ENCODE assay signal across 10 cellular contexts in genomic region chr19:48481191-48481500, GRCh38. TPM values are rescaled to one million over a fixed set of nuclear protein-coding genes. Genes with fewer than 3 reads are reported as not detected.
DNase-seq lines count a peak whose midpoint lies in the region; ATAC-seq and TF ChIP-seq lines count a peak whose summit lies in the region.
"Had no signal": no experiment of that assay in that cellular context is flagged by ENCODE, and none has a peak within 500 bp of the region (broad histone marks: within the 10 kb centered on the region; RNA-seq: fewer than 3 reads in every experiment).

No MANE protein-coding gene starts in this region.

- H2BK12ac ChIP-seq in neuronal stem cell (ENCODE audit: low read length) = no peak overlapping the region

- H4K20me1 ChIP-seq in IMR-90 (ENCODE audit: insufficient read depth, low read length) (peaks cover 21% of the 10 kb centered on the region), OCI-LY7 (ENCODE audit: insufficient read depth, low read length) (no peaks in the 10 kb centered on the region)

- peak overlapping the region; percentile 11 for H2AK9ac ChIP-seq in IMR-90 (replicated peaks; ENCODE audit: low read depth, low read length, poor library complexity)

- DNase-seq in AG08396 (ENCODE audit: low spot score) (peak; percentile 58), IMR-90 (peak; percentile 30), neuronal stem cell (ENCODE audit: low spot score) (no peak), anterior cingulate cortex (lab: John Stamatoyannopoulos, UW) (no peak), inferior parietal cortex (ENCODE audit: extremely low spot score) (no peak), OCI-LY7 (ENCODE audit: low spot score) (no peak), NCI-H1436 treated with DMSO at 0.1 percent for 48 hours (lab: John Stamatoyannopoulos, UW) (no peak)
- no peak for DNase-seq in effector memory CD4-positive, alpha-beta T cell
- DNase-seq: GOT3, mesendoderm had no signal

- POLR2A ChIA-PET in IMR-90 (lab: Charles Lee; ENCODE audit: unreplicated experiment) = no interaction called here
- POLR2A ChIA-PET in OCI-LY7 (lab: Charles Lee) = no interaction called here

- no peak overlapping the region for H3K9ac ChIP-seq in IMR-90 (ENCODE audit: low read depth, low read length)
- peak overlapping the region; percentile 70 for H3K9ac ChIP-seq in neuronal stem cell (ENCODE audit: low read depth, low read length, poor library complexity)

- no CpG with 5 or more reads among the region's 11 CpGs for WGBS in IMR-90 (ENCODE audit: extremely low coverage in 2 of 2, insufficient read length in 1 of 2), 2 experiments
- WGBS in neuronal stem cell (ENCODE audit: extremely low coverage in 2 of 2, insufficient read length in 2 of 2, insufficient replicate concordance in 1 of 2), 2 donors = no CpG with 5 or more reads among the region's 11 CpGs

- in situ Hi-C loops in IMR-90 (cut with MboI; ENCODE audit: low sequenced_read_pairs) = no loop called here

- no peak overlapping the region; the same call in 1 of the 2 replicates for H4K5ac ChIP-seq in IMR-90 (ENCODE audit: low read depth, low read length)

- H3K36me3 ChIP-seq in IMR-90 (ENCODE audit: control insufficient read depth, insufficient read depth, low read length) = peaks cover 28% of the 10 kb centered on the region
- peaks cover 3% of the 10 kb centered on the region for H3K36me3 ChIP-seq in effector memory CD4-positive, alpha-beta T cell (ENCODE audit: control insufficient read depth, insufficient read depth, low read length)
- peaks cover 33 to 71% of the 10 kb centered on the region in 2 donors for H3K36me3 ChIP-seq in neuronal stem cell (replicated peaks in 1 of 2; ENCODE audit: control insufficient read depth in 2 of 2, insufficient read depth in 2 of 2, low read length in 2 of 2)
- H3K36me3 ChIP-seq in OCI-LY7 (ENCODE audit: insufficient read depth, low read length) = peaks cover 29% of the 10 kb centered on the region

- H2AK5ac ChIP-seq in IMR-90 (ENCODE audit: low read depth, low read length) = peak overlapping the region; percentile 64
- no peak overlapping the region for H2AK5ac ChIP-seq in neuronal stem cell (ENCODE audit: low read depth, low read length)

- H3K9me3 ChIP-seq in IMR-90 (ENCODE audit: control insufficient read depth, insufficient read depth, low read length) (no peaks in the 10 kb centered on the region), neuronal stem cell (replicated peaks in 1 of 2; ENCODE audit: control insufficient read depth in 2 of 2, insufficient read depth in 1 of 2, low read depth in 1 of 2, low read length in 2 of 2) (no peaks in the 10 kb centered on the region), OCI-LY7 (ENCODE audit: low read length) (no peaks in the 10 kb centered on the region)
- no peaks in the 10 kb centered on the region for H3K9me3 ChIP-seq in effector memory CD4-positive, alpha-beta T cell (ENCODE audit: control insufficient read depth, low read length)

- CTCF ChIA-PET in IMR-90 (lab: Yijun Ruan, JAX) = interaction anchor here (0.6 to 1.7 kb wide), 3 partner anchors 8 to 162 kb away, joined by 3 to 7 read pairs (median 3); no protein-coding TSS in a partner anchor
- CTCF ChIA-PET in OCI-LY7 (lab: Charles Lee; ENCODE audit: unreplicated experiment) = no interaction called here

- H3K79me1 ChIP-seq in IMR-90 (ENCODE audit: low read depth in 1 of 2, low read length in 2 of 2) = peaks cover 0 to 6% of the 10 kb centered on the region in 2 experiments; a peak in 1 of 4 replicates
- H3K79me1 ChIP-seq in neuronal stem cell (ENCODE audit: low read depth, low read length) = peaks cover 3% of the 10 kb centered on the region

- H3K4me3 ChIP-seq in IMR-90 (ENCODE audit: insufficient read depth, low read depth, low read length) (no peak overlapping the region), neuronal stem cell (ENCODE audit: low read length in 2 of 2) (no peak overlapping the region), OCI-LY7 (ENCODE audit: low read depth, low read length, poor library complexity, severe bottlenecking) (no peak overlapping the region)
- H3K4me3 ChIP-seq in effector memory CD4-positive, alpha-beta T cell (ENCODE audit: insufficient read depth, low read depth, low read length, poor library complexity, severe bottlenecking) = peak overlapping the region; percentile 63

- H3K27me3 ChIP-seq in IMR-90 (ENCODE audit: control insufficient read depth, insufficient read depth, low read length) = no peaks in the 10 kb centered on the region
- H3K27me3 ChIP-seq in effector memory CD4-positive, alpha-beta T cell (replicated peaks; ENCODE audit: control insufficient read depth, insufficient read depth, low read length, poor library complexity, severe bottlenecking) = no peaks in the 10 kb centered on the region
- no peaks in the 10 kb centered on the region for H3K27me3 ChIP-seq in neuronal stem cell (ENCODE audit: control insufficient read depth in 3 of 3, insufficient read depth in 3 of 3, low read depth in 1 of 3, low read length in 3 of 3)

- no peak overlapping the region for H2BK5ac ChIP-seq in IMR-90 (ENCODE audit: low read depth, low read length, poor library complexity, severe bottlenecking)
- peak overlapping the region; percentile 22 for H2BK5ac ChIP-seq in neuronal stem cell (ENCODE audit: low read length)

- H4K8ac ChIP-seq in IMR-90 (ENCODE audit: low read depth in 2 of 2, low read length in 2 of 2) (peak overlapping the region in 1 of 2 experiments; percentile 84; a peak in 1 of 4 replicates), neuronal stem cell (ENCODE audit: low read depth, low read length) (no peak overlapping the region)

- H3K4ac ChIP-seq in IMR-90 (ENCODE audit: low read depth, low read length) (peak overlapping the region; percentile 64; the same call in 1 of the 2 replicates), neuronal stem cell (ENCODE audit: low read length) (no peak overlapping the region)

- H3K23ac ChIP-seq in IMR-90 (ENCODE audit: low read depth, low read length) (0 out of 2 replicates have a peak overlapping the region, but pooled peaks have one; percentile 15), neuronal stem cell (ENCODE audit: low read depth, low read length, poor library complexity) (peak overlapping the region; percentile 65)

- no peak overlapping the region for H4K91ac ChIP-seq in IMR-90 (ENCODE audit: insufficient read depth, low read depth, low read length)
- no peak overlapping the region for H4K91ac ChIP-seq in neuronal stem cell (ENCODE audit: low read depth, low read length, poor library complexity)

- intact Hi-C loops in IMR-90 (cut with micrococcal nuclease) = no loop called here
- intact Hi-C loops in OCI-LY7 (cut with micrococcal nuclease; ENCODE audit: unreplicated experiment) = no loop called here

- no peak overlapping the region for H3K18ac ChIP-seq in IMR-90 (ENCODE audit: low read depth, low read length)
- H3K18ac ChIP-seq in neuronal stem cell (ENCODE audit: low read length) = peak overlapping the region; percentile 17

- H3K9me1 ChIP-seq in IMR-90 (ENCODE audit: insufficient read depth, low read length) = peaks cover 12% of the 10 kb centered on the region

- no peak for ATAC-seq in IMR-90 (ENCODE audit: low read depth)

- TF ChIP-seq POLR2A in IMR-90 (IDR thresholded peaks at IDR 0.05; ENCODE audit: low read depth, low read length) = no peak; the same call in 1 of the 2 replicates

- H3K14ac ChIP-seq in IMR-90 (replicated peaks; ENCODE audit: low read depth, low read length) (no peak overlapping the region), neuronal stem cell (ENCODE audit: low read length) (peak overlapping the region; percentile 3)

- H2BK120ac ChIP-seq in IMR-90 (ENCODE audit: low read depth, low read length) = no peak overlapping the region
- H2BK120ac ChIP-seq in neuronal stem cell (ENCODE audit: low read depth, low read length) = no peak overlapping the region

- H3K56ac ChIP-seq in IMR-90 (ENCODE audit: extremely low read depth, insufficient read depth, low read length) = no peak overlapping the region

- no peak overlapping the region for H2BK20ac ChIP-seq in IMR-90 (ENCODE audit: low read depth, low read length)

- BruUV-seq in IMR-90 (replicated peaks; lab: Mats Ljungman, UMichigan) (no TSS peak), OCI-LY7 (replicated peaks; lab: Mats Ljungman, UMichigan) (no TSS peak)

- dilution Hi-C loops in IMR-90 (cut with HindIII; ENCODE audit: low sequenced_read_pairs, unreplicated experiment) = no loop called here

- H3K9me2 ChIP-seq in OCI-LY7 (ENCODE audit: insufficient read depth, low read length) = no peaks in the 10 kb centered on the region

- H2BK15ac ChIP-seq in IMR-90 (ENCODE audit: low read depth, low read length) (no peak overlapping the region), neuronal stem cell (ENCODE audit: low read length) (no peak overlapping the region)

- H3K27ac ChIP-seq in IMR-90 (ENCODE audit: insufficient read depth, low read length) = no peak overlapping the region
- H3K27ac ChIP-seq in effector memory CD4-positive, alpha-beta T cell (ENCODE audit: insufficient read depth, low read length, poor library complexity, severe bottlenecking) = peak overlapping the region; percentile 68
- no peak overlapping the region for H3K27ac ChIP-seq in neuronal stem cell (replicated peaks; ENCODE audit: low read length)
- no peak overlapping the region for H3K27ac ChIP-seq in OCI-LY7 (ENCODE audit: low read depth, low read length, poor library complexity, severe bottlenecking)

- no peaks in the 10 kb centered on the region for H3K79me2 ChIP-seq in OCI-LY7 (ENCODE audit: insufficient read depth, low read depth, low read length)

- peak overlapping the region; percentile 89 for H2AFZ ChIP-seq in IMR-90 (replicated peaks; ENCODE audit: low read length, poor library complexity)
- H2AFZ ChIP-seq in neuronal stem cell (ENCODE audit: low read length) = no peak overlapping the region
- H2AFZ ChIP-seq in OCI-LY7 (ENCODE audit: low read length) = no peak overlapping the region

- no peak for TF ChIP-seq CTCF in IMR-90 (conservative IDR thresholded peaks at IDR 0.05; ENCODE audit: low read depth, low read length)
- TF ChIP-seq CTCF in OCI-LY7 (conservative IDR thresholded peaks at IDR 0.05; ENCODE audit: low read length) = no peak

- TF ChIP-seq RAD21 in IMR-90 (IDR thresholded peaks at IDR 0.05; ENCODE audit: low read length) = no peak

- peaks cover 15% of the 10 kb centered on the region for H3K4me1 ChIP-seq in IMR-90 (ENCODE audit: control insufficient read depth, insufficient read depth, low read length)
- H3K4me1 ChIP-seq in effector memory CD4-positive, alpha-beta T cell (ENCODE audit: control insufficient read depth, insufficient read depth, low read length, poor library complexity, severe bottlenecking) = peaks cover 11% of the 10 kb centered on the region
- H3K4me1 ChIP-seq in neuronal stem cell (ENCODE audit: control insufficient read depth in 2 of 2, insufficient read depth in 1 of 2, low read depth in 1 of 2, low read length in 2 of 2) = no peaks in the 10 kb centered on the region
- no peaks in the 10 kb centered on the region for H3K4me1 ChIP-seq in OCI-LY7 (ENCODE audit: insufficient read depth, low read length, poor library complexity, severe bottlenecking)

- H3K4me2 ChIP-seq in IMR-90 (ENCODE audit: low read depth, low read length) (peak overlapping the region; percentile 86; the same call in 1 of the 2 replicates), neuronal stem cell (ENCODE audit: insufficient read depth, low read length, poor library complexity, severe bottlenecking) (no peak overlapping the region), OCI-LY7 (ENCODE audit: low read length) (no peak overlapping the region)

RNA-seq across cellular contexts. Expression of gene CYTH2, which starts 12.0 kb away (rescaled TPM):
- 35.8 and 38.3 TPM in 2 replicates for total RNA-seq in IMR-90 (2012; rRNA removed)
- 56.1 and 62.0 TPM in 2 replicates for polyA plus RNA-seq in IMR-90 (2012; rRNA removed)
- polyA plus RNA-seq in IMR-90 (2012; cell fraction: cytosol; rRNA removed) = 49.6 and 59.9 TPM in 2 replicates
- 149 and 158 TPM in 2 replicates for polyA plus RNA-seq in IMR-90 (2012; cell fraction: nucleus; rRNA removed; ENCODE audit: low replicate concordance)
- polyA plus RNA-seq in neuronal stem cell (2013, experiment 1 of 2) = 67.8 TPM
- 64.1 TPM for polyA plus RNA-seq in neuronal stem cell (2013, experiment 2 of 2)
- 44.0 and 46.6 TPM in 2 replicates for total RNA-seq in OCI-LY7 (2014; rRNA removed; shearing (Covaris generic))
- 53.2 and 74.8 TPM in 2 replicates for total RNA-seq in OCI-LY7 (2022)

RNA-seq across cellular contexts. Expression of gene KCNJ14, which starts 25.8 kb away (rescaled TPM):
- total RNA-seq in IMR-90 (2012; rRNA removed) (under 0.01 and 0.18 TPM in 2 replicates), OCI-LY7 (2022) (2.5 and 2.6 TPM in 2 replicates)
- polyA plus RNA-seq in IMR-90 (2012; rRNA removed) = 0.34 and 0.39 TPM in 2 replicates
- 0.11 and 0.29 TPM in 2 replicates for polyA plus RNA-seq in IMR-90 (2012; cell fraction: cytosol; rRNA removed)
- 2.0 and 4.1 TPM in 2 replicates for polyA plus RNA-seq in IMR-90 (2012; cell fraction: nucleus; rRNA removed; ENCODE audit: low replicate concordance)
- polyA plus RNA-seq in neuronal stem cell (2013, experiment 1 of 2) = 0.52 TPM
- polyA plus RNA-seq in neuronal stem cell (2013, experiment 2 of 2) = 0.69 TPM
- total RNA-seq in OCI-LY7 (2014; rRNA removed; shearing (Covaris generic)) = 0.57 and 0.85 TPM in 2 replicates

RNA-seq across cellular contexts. Expression of gene LMTK3, which starts 30.5 kb away (rescaled TPM):
- 0.18 TPM in 1 of 2 replicates, not detected in the other for total RNA-seq in IMR-90 (2012; rRNA removed)
- polyA plus RNA-seq in IMR-90 (2012; rRNA removed) = 0.60 and 0.87 TPM in 2 replicates
- polyA plus RNA-seq in IMR-90 (2012; cell fraction: cytosol; rRNA removed) = 0.70 and 0.79 TPM in 2 replicates
- 2.9 and 5.0 TPM in 2 replicates for polyA plus RNA-seq in IMR-90 (2012; cell fraction: nucleus; rRNA removed; ENCODE audit: low replicate concordance)
- polyA plus RNA-seq in neuronal stem cell (2013, experiment 1 of 2) = 7.9 TPM
- polyA plus RNA-seq in neuronal stem cell (2013, experiment 2 of 2) = 7.5 TPM
- total RNA-seq in OCI-LY7 (2014; rRNA removed; shearing (Covaris generic)) = 1.3 and 2.3 TPM in 2 replicates
- total RNA-seq in OCI-LY7 (2022) = 9.7 and 11.5 TPM in 2 replicates

RNA-seq across cellular contexts. Expression of gene GRWD1, which starts 35.4 kb away (rescaled TPM):
- 22.0 and 32.5 TPM in 2 replicates for total RNA-seq in IMR-90 (2012; rRNA removed)
- polyA plus RNA-seq in IMR-90 (2012; rRNA removed) = 22.5 and 25.2 TPM in 2 replicates
- polyA plus RNA-seq in IMR-90 (2012; cell fraction: cytosol; rRNA removed) = 20.0 and 42.6 TPM in 2 replicates
- polyA plus RNA-seq in IMR-90 (2012; cell fraction: nucleus; rRNA removed; ENCODE audit: low replicate concordance) = 13.1 and 26.6 TPM in 2 replicates
- polyA plus RNA-seq in neuronal stem cell (2013, experiment 1 of 2) = 11.2 TPM
- polyA plus RNA-seq in neuronal stem cell (2013, experiment 2 of 2) = 11.1 TPM
- 34.4 and 35.8 TPM in 2 replicates for total RNA-seq in OCI-LY7 (2014; rRNA removed; shearing (Covaris generic))
- 26.3 and 32.1 TPM in 2 replicates for total RNA-seq in OCI-LY7 (2022)

Comparison
In these comparisons a context has a peak if more than half of its experiments do, and no peak if none do; other contexts are left out.
1. DNase-seq: peak in AG08396 (single experiment) and IMR-90 (single experiment); none in effector memory CD4-positive, alpha-beta T cell (0 of 3), neuronal stem cell (single experiment), anterior cingulate cortex (0 of 58), inferior parietal cortex (single experiment), OCI-LY7 (single experiment) and NCI-H1436 treated with DMSO at 0.1 percent for 48 hours (single experiment).